In genomic region chr10:29461042-29461441, GRCh38 we compare ENCODE assay signal across 20 cellular contexts.
"Had no signal": no experiment of that assay in that cellular context is flagged by ENCODE, and none has a peak within 500 bp of the region (broad histone marks: within the 10 kb centered on the region; RNA-seq: fewer than 3 reads in every experiment).

No MANE protein-coding gene starts in this region.

- H3K27me3 Mint-ChIP-seq: dendritic cell treated with granulocyte-macrophage colony-stimulating factor and Interleukin-4, amounts not matched to agents 40 ng/mL and 50 ng/mL, for 4 days; effector memory CD8-positive, alpha-beta T cell; naive B cell had no signal

- H3K4me1 Mint-ChIP-seq: naive B cell; nephron; stimulated activated effector memory CD8-positive, alpha-beta T cell treated with anti-CD3 and anti-CD28 coated beads, Interleukin-12 subunit alpha, Interleukin-12 subunit beta, amount 100 ng/mL, for 72 hours had no signal

- H3K27ac ChIP-seq: esophagus squamous epithelium, foreskin keratinocyte, heart left ventricle, neutrophil, testis, tibial nerve, upper lobe of right lung, vagina had no signal

- H3K4me1 ChIP-seq: esophagus squamous epithelium, foreskin keratinocyte, upper lobe of right lung, vagina had no signal

- H3K27me3 ChIP-seq: esophagus squamous epithelium, foreskin keratinocyte, heart left ventricle, neutrophil, testis, tibial nerve, upper lobe of right lung, vagina had no signal

- H3K4me3 ChIP-seq: esophagus squamous epithelium, heart left ventricle, testis, tibial nerve, upper lobe of right lung, vagina had no signal

- H3K9me3 ChIP-seq: esophagus squamous epithelium, testis, upper lobe of right lung, vagina had no signal

- H3K4me3 Mint-ChIP-seq: dendritic cell treated with granulocyte-macrophage colony-stimulating factor and Interleukin-4, amounts not matched to agents 40 ng/mL and 50 ng/mL, for 4 days; effector memory CD8-positive, alpha-beta T cell; naive B cell; nephron; stimulated activated effector memory CD8-positive, alpha-beta T cell treated with anti-CD3 and anti-CD28 coated beads, Interleukin-12 subunit alpha, Interleukin-12 subunit beta, amount 100 ng/mL, for 72 hours had no signal

- ATAC-seq: effector memory CD8-positive, alpha-beta T cell; foreskin keratinocyte; heart left ventricle; right cardiac atrium; stimulated activated effector memory CD8-positive, alpha-beta T cell treated with anti-CD3 and anti-CD28 coated beads, Interleukin-12 subunit alpha, Interleukin-12 subunit beta, amount 100 ng/mL, for 72 hours; stimulated activated naive CD8-positive, alpha-beta T cell treated with anti-CD3 and anti-CD28 coated beads, Interleukin-15, Interleukin-2, amounts not matched to agents 100 U/mL and 50 U/mL, for 24 hours; upper lobe of right lung had no signal

- DNase-seq: effector memory CD8-positive, alpha-beta T cell; esophagus squamous epithelium; foreskin keratinocyte; heart left ventricle; hypothalamus; kidney glomerular epithelial cell; mesendoderm; naive B cell; right cardiac atrium; stimulated activated CD4-positive, alpha-beta T cell treated with anti-CD3 and anti-CD28 coated beads, Interleukin-4, amount 100 ng/mL, for 1 hour; stimulated activated CD8-positive, alpha-beta memory T cell treated with anti-CD3 and anti-CD28 coated beads, Interleukin-4, amount 100 ng/mL, for 48 hours; stimulated activated naive CD8-positive, alpha-beta T cell treated with anti-CD3 and anti-CD28 coated beads, Interleukin-15, Interleukin-2, amounts not matched to agents 100 U/mL and 50 U/mL, for 24 hours; testis; upper lobe of right lung had no signal

- H3K27ac Mint-ChIP-seq: dendritic cell treated with granulocyte-macrophage colony-stimulating factor and Interleukin-4, amounts not matched to agents 40 ng/mL and 50 ng/mL, for 4 days; effector memory CD8-positive, alpha-beta T cell; nephron; stimulated activated effector memory CD8-positive, alpha-beta T cell treated with anti-CD3 and anti-CD28 coated beads, Interleukin-12 subunit alpha, Interleukin-12 subunit beta, amount 100 ng/mL, for 72 hours had no signal
